Comparison of ENCODE assay signal across 1 cellular context in the genomic region with DNA sequence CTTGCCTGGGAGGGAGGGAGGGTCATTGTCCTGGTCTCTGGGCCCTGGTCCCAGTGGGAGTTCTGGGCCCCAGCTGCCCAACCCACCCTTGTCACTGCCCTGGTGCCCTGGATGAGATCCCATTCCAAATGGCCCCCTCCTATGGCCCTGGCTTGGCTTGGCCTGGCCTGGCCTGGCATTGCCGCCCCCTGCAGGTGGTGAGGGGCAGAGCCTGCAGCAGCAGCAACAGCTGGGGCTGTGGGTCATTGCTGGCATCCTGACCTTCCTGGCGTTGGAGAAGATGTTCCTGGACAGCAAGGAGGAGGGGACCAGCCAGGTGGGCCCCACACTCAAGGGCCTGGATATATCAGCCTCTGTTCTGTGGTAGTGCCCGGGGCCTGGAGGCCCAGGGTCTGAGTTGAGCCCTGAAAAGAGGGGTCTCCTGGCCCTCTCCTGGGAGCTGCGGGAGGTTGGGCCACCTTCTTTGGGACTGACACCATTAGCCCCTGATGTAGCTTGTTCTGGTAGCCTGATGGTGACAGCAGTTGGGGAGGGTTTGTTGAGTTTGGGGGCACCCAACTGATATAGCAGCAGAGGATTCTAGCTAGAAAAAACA.
TF ChIP-seq lines count a peak whose summit lies in the region.

No MANE protein-coding gene starts in this region.

TF ChIP-seq in GM12878, 131 proteins besides CTCF, POLR2A, EP300 and RAD21:
- TF ChIP-seq SRF (IDR thresholded peaks at IDR 0.05; ENCODE audit: low read depth in 2 of 2, low read length in 2 of 2), result no peak
- peak; percentile 70; the same call in 1 of the 2 replicates for TF ChIP-seq TCF3 (IDR thresholded peaks at IDR 0.05; ENCODE audit: borderline replicate concordance, insufficient read depth, low read depth, low read length)
- TF ChIP-seq MYB (IDR thresholded peaks at IDR 0.05; ENCODE audit: borderline replicate concordance, low read depth, low read length), result no peak
- peak; percentile 78 for TF ChIP-seq YY1 (IDR thresholded peaks at IDR 0.05; ENCODE audit: low read depth, low read length)
- TF ChIP-seq SMC3 (IDR thresholded peaks at IDR 0.05; ENCODE audit: borderline replicate concordance, low read length), result peak; percentile 75
- TF ChIP-seq IKZF2 (IDR thresholded peaks at IDR 0.05), result no peak
- TF ChIP-seq EZH2 (IDR thresholded peaks at IDR 0.05; ENCODE audit: borderline replicate concordance, control insufficient read depth, low read depth, low read length), result no peak
- peak; percentile 71 for TF ChIP-seq TCF12 (IDR thresholded peaks at IDR 0.05; ENCODE audit: low read depth, low read length)
- TF ChIP-seq ATF2 (IDR thresholded peaks at IDR 0.05; ENCODE audit: low read length), result no peak
- peak; percentile 38; the same call in 1 of the 2 replicates for TF ChIP-seq IKZF1 (conservative IDR thresholded peaks at IDR 0.05)
- no peak for TF ChIP-seq LARP7 (IDR thresholded peaks at IDR 0.05)
- TF ChIP-seq ASH2L (IDR thresholded peaks at IDR 0.05; ENCODE audit: borderline replicate concordance, low read depth), result no peak
- no peak for TF ChIP-seq MEF2B (IDR thresholded peaks at IDR 0.05; ENCODE audit: partially characterized antibody, poor library complexity, severe bottlenecking)
